Comparison of ENCODE assay signal across 12 cellular contexts in genomic region chr12:6551063-6551461, GRCh38. TPM values are rescaled to one million over a fixed set of nuclear protein-coding genes. Genes with fewer than 3 reads are reported as not detected.
DNase-seq lines count a peak whose midpoint lies in the region; ATAC-seq and TF ChIP-seq lines count a peak whose summit lies in the region.
"Had no signal": no experiment of that assay in that cellular context is flagged by ENCODE, and none has a peak within 500 bp of the region (broad histone marks: within the 10 kb centered on the region; RNA-seq: fewer than 3 reads in every experiment).

No MANE protein-coding gene starts in this region.

- H3K36me3 ChIP-seq in adrenal gland (replicated peaks in 1 of 2) (peaks cover 0 to 35% of the 10 kb centered on the region in 2 donors), heart right ventricle (peaks cover 0 to 52% (median 8%) of the 10 kb centered on the region in 9 donors)

- WGBS in adrenal gland, 4 donors: 59 to 75% (median 63%) methylated on average over 8 to 18 of the region's 18 CpGs
- WGBS in heart right ventricle, 2 donors: 29 to 42% methylated on average over 18 of the region's 18 CpGs

- peak overlapping the region; percentile 19 to 92 (median 88) for H3K27ac ChIP-seq in adrenal gland
- peak overlapping the region; percentile 78 to 98 (median 92) for H3K27ac ChIP-seq in heart right ventricle

- H3K4me3 ChIP-seq in adrenal gland: peak overlapping the region in 1 of 4 donors; percentile 10
- H3K4me3 ChIP-seq in heart right ventricle: peak overlapping the region in 8 of 10 donors; percentile 5 to 97 (median 57)

- no peak overlapping the region for H3K27ac Mint-ChIP-seq in Calu3 (ENCODE audit: unreplicated experiment)
- H3K27ac Mint-ChIP-seq: CD8-positive, alpha-beta T cell had no signal

- H3K4me1 ChIP-seq in adrenal gland (replicated peaks in 1 of 2) (peaks cover 48 to 73% of the 10 kb centered on the region in 2 donors), heart right ventricle (peaks cover 40 to 88% (median 78%) of the 10 kb centered on the region in 9 donors)

- intact Hi-C loops in adrenal gland (cut with DNase I) (no loop called here), heart right ventricle (cut with DNase I) (no loop called here), Calu3 (cut with micrococcal nuclease; ENCODE audit: unreplicated experiment) (loop anchor here (5.0 kb wide), 1 partner anchor 276 kb away; the partner anchor contains the start of gene P3H3)

- peaks cover 6% of the 10 kb centered on the region for H3K4me1 Mint-ChIP-seq in Calu3 (ENCODE audit: low read depth, unreplicated experiment)

- H3K4me3 Mint-ChIP-seq in Calu3 (ENCODE audit: low read depth, unreplicated experiment): no peak overlapping the region
- H3K4me3 Mint-ChIP-seq: CD8-positive, alpha-beta T cell; stimulated activated naive CD8-positive, alpha-beta T cell treated with anti-CD3 and anti-CD28 coated beads, Interleukin-15, Interleukin-2, amounts not matched to agents 100 ng/mL and 50 ng/mL, for 24 hours had no signal

- peak; percentile 36 for DNase-seq in AG08396 (ENCODE audit: low spot score)
- DNase-seq in adrenal gland: peak in 6 of 7 donors; percentile 56 to 74 (median 61)
- DNase-seq in heart right ventricle: peak; percentile 67 to 77
- DNase-seq in pons (ENCODE audit: low spot score): peak; percentile 49
- DNase-seq in stimulated activated CD4-positive, alpha-beta T cell treated with anti-CD3 and anti-CD28 coated beads, Interleukin-2, amount 100 ng/mL, for 48 hours: no peak
- no peak for DNase-seq in NCI-H2227 (lab: John Stamatoyannopoulos, UW; ENCODE audit: unreplicated experiment)
- no peak for DNase-seq in Calu3
- DNase-seq: activated T-cell treated with anti-CD3 and anti-CD28 coated beads, Interleukin-2, amount 50 U/mL, for 48 hours; NCI-H1694 treated with DMSO at 0.1 percent for 48 hours had no signal

- TF ChIP-seq CTCF in adrenal gland (IDR thresholded peaks at IDR 0.05): no peak
- TF ChIP-seq CTCF in heart right ventricle (IDR thresholded peaks at IDR 0.05): no peak
- TF ChIP-seq CTCF in Calu3 (IDR thresholded peaks at IDR 0.05; ENCODE audit: unreplicated experiment): no peak

- ATAC-seq in heart right ventricle (peak; percentile 6 to 56 (median 38)), GM21390 (IDR thresholded peaks at IDR 0.05; ENCODE audit: unreplicated experiment) (no peak)
- ATAC-seq: CD8-positive, alpha-beta T cell had no signal

- H3K9me3 ChIP-seq in adrenal gland (replicated peaks in 1 of 3): no peaks in the 10 kb centered on the region
- no peaks in the 10 kb centered on the region for H3K9me3 ChIP-seq in heart right ventricle

- H3K36me3 Mint-ChIP-seq in Calu3 (ENCODE audit: insufficient read depth, unreplicated experiment): peaks cover 9% of the 10 kb centered on the region

- no peaks in the 10 kb centered on the region for H3K27me3 Mint-ChIP-seq in Calu3 (ENCODE audit: unreplicated experiment)
- H3K27me3 Mint-ChIP-seq: stimulated activated naive CD8-positive, alpha-beta T cell treated with anti-CD3 and anti-CD28 coated beads, Interleukin-15, Interleukin-2, amounts not matched to agents 100 ng/mL and 50 ng/mL, for 24 hours had no signal

- H3K27me3 ChIP-seq in adrenal gland: no peaks in the 10 kb centered on the region
- H3K27me3 ChIP-seq in heart right ventricle: no peaks in the 10 kb centered on the region

- CTCF ChIA-PET in Calu3 (lab: Charles Lee): interaction anchor here (0.5 kb wide), 1 partner anchor 10 kb away, joined by 5 read pairs; no protein-coding TSS in a partner anchor

- BruUV-seq in Calu3 (replicated peaks; lab: Mats Ljungman, UMichigan): no TSS peak

- TF ChIP-seq POLR2A in adrenal gland (IDR thresholded peaks at IDR 0.05): no peak

- H3K9me3 Mint-ChIP-seq in Calu3 (ENCODE audit: low read depth, unreplicated experiment): no peaks in the 10 kb centered on the region
- H3K9me3 Mint-ChIP-seq: CD8-positive, alpha-beta T cell; stimulated activated naive CD8-positive, alpha-beta T cell treated with anti-CD3 and anti-CD28 coated beads, Interleukin-15, Interleukin-2, amounts not matched to agents 100 ng/mL and 50 ng/mL, for 24 hours had no signal

RNA-seq across cellular contexts. Expression of gene IFFO1, which starts 4.8 kb away (rescaled TPM):
- total RNA-seq in adrenal gland (10 to 100 TPM; 13.5 to 36.3 (median 28.5) TPM), heart right ventricle (10 to 100 TPM; 10.5 to 21.6 (median 17.3) TPM), Calu3 (2022) (0.76 and 1.0 TPM in 2 replicates)
- polyA plus RNA-seq in adrenal gland (10 to 100 TPM in 2 of 3 donors, 1 to 10 TPM in 1; 8.7 to 91.0 (median 79.2) TPM), heart right ventricle (10 to 100 TPM; 14.3 to 30.5 TPM)

RNA-seq across cellular contexts. Expression of gene GAPDH, which starts 16.7 kb away (rescaled TPM):
- total RNA-seq in adrenal gland (1,000 to 10,000 TPM; 1,734 to 3,209 (median 2,207) TPM), heart right ventricle (1,000 to 10,000 TPM; 4,081 to 7,888 (median 4,666) TPM), Calu3 (2022) (2,412 and 2,552 TPM in 2 replicates)
- polyA plus RNA-seq in adrenal gland (1,000 to 10,000 TPM; 1,816 to 4,338 (median 3,953) TPM), heart right ventricle (1,000 to 10,000 TPM; 5,840 to 6,426 TPM)

RNA-seq across cellular contexts. Expression of gene NOP2, which starts 17.0 kb away (rescaled TPM):
- total RNA-seq in adrenal gland (10 to 100 TPM in 7 of 8 donors, 1 to 10 TPM in 1; 7.7 to 34.7 (median 25.1) TPM), heart right ventricle (10 to 100 TPM; 11.1 to 29.2 (median 15.3) TPM), Calu3 (2022) (86.1 and 88.5 TPM in 2 replicates)
- polyA plus RNA-seq in adrenal gland (10 to 100 TPM; 43.2 to 95.5 (median 63.8) TPM), heart right ventricle (10 to 100 TPM; 18.5 to 31.1 TPM)

RNA-seq across cellular contexts. Expression of gene CHD4, which starts 56.1 kb away (rescaled TPM):
- total RNA-seq in adrenal gland (100 to 1,000 TPM; 216 to 307 (median 248) TPM), heart right ventricle (100 to 1,000 TPM; 125 to 201 (median 153) TPM), Calu3 (2022) (164 and 165 TPM in 2 replicates)
- polyA plus RNA-seq in adrenal gland (100 to 1,000 TPM; 152 to 505 (median 284) TPM), heart right ventricle (100 to 1,000 TPM; 129 to 265 TPM)

RNA-seq across cellular contexts. Expression of gene NCAPD2, which starts 57.2 kb away (rescaled TPM):
- 10 to 100 TPM; 11.5 to 33.9 (median 23.7) TPM for total RNA-seq in adrenal gland
- 10 to 100 TPM in 1 of 3 donors, 1 to 10 TPM in 2; 6.6 to 10.1 (median 10.0) TPM for polyA plus RNA-seq in adrenal gland
- 10 to 100 TPM in 8 of 10 donors, 1 to 10 TPM in 2; 8.4 to 18.8 (median 13.1) TPM for total RNA-seq in heart right ventricle
- 1 to 10 TPM; 5.4 to 5.8 TPM for polyA plus RNA-seq in heart right ventricle
- 78.0 and 94.7 TPM in 2 replicates for total RNA-seq in Calu3 (2022)

Comparison
In these comparisons a context has a peak if more than half of its experiments do, and no peak if none do; other contexts are left out.
1. DNase-seq: peak in AG08396 (single experiment), adrenal gland (6 of 7), heart right ventricle (2 of 2) and pons (single experiment); none in stimulated activated CD4-positive, alpha-beta T cell treated with anti-CD3 and anti-CD28 coated beads, Interleukin-2, amount 100 ng/mL, for 48 hours (0 of 2), NCI-H2227 (single experiment) and Calu3 (single experiment).